8 cellular contexts compared by ENCODE assay signal in the genomic region with DNA sequence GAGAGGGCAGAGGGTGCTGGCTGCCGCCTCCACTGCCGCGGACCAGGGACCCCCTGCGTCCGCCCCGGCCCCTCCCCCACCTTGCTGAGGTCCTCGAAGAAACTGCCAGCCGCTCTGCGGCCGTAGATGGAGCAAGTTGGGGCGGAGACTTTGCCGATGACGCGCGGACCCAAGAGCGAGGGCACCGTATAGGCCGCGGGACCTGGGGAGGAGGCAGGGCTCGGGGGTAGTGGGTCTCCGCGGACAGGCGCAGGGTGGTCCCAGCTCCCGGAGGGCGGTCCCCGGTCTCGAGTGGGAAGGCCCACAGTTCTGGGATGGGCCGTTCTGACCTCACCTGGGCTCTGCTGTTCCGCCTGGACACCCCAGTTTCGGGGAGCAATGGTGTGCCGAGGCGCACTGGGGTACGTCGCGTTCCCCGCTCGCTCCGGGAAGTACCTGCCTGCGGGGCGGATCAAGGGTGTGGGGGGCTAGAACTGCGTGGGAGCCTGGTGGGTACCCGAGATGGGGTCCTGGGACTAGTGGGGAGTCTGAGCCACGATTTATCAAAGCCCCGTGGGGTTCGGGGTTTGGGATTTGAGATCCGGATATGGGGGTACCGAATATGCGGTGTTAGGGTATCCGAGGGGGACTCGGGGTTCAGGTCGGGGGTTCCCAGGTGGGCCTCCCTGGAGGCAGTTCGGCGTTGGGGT. TPM values are rescaled to one million over a fixed set of nuclear protein-coding genes. Genes with fewer than 3 reads are reported as not detected.
DNase-seq lines count a peak whose midpoint lies in the region; ATAC-seq and TF ChIP-seq lines count a peak whose summit lies in the region.

No MANE protein-coding gene starts in this region.

- no peaks in the 10 kb centered on the region for H3K9me3 Mint-ChIP-seq in CD8-positive, alpha-beta T cell
- no peaks in the 10 kb centered on the region for H3K9me3 Mint-ChIP-seq in activated naive CD8-positive, alpha-beta T cell treated with anti-CD3 and anti-CD28 coated beads, Interleukin-2, amount 10 ng/mL, durations not matched to agents 7 days and 5 days

- peak overlapping the region; percentile 87 for H3K4me3 Mint-ChIP-seq in CD8-positive, alpha-beta T cell
- H3K4me3 Mint-ChIP-seq in activated naive CD8-positive, alpha-beta T cell treated with anti-CD3 and anti-CD28 coated beads, Interleukin-2, amount 10 ng/mL, durations not matched to agents 7 days and 5 days: peak overlapping the region; percentile 95

- no peak for TF ChIP-seq CTCF in CD8-positive, alpha-beta T cell (IDR thresholded peaks at IDR 0.05)
- TF ChIP-seq CTCF in SK-N-SH (IDR thresholded peaks at IDR 0.05): no peak

- H3K27me3 Mint-ChIP-seq in CD8-positive, alpha-beta T cell (ENCODE audit: low read depth): peaks cover 8% of the 10 kb centered on the region
- H3K27me3 Mint-ChIP-seq in activated naive CD8-positive, alpha-beta T cell treated with anti-CD3 and anti-CD28 coated beads, Interleukin-2, amount 10 ng/mL, durations not matched to agents 7 days and 5 days: no peaks in the 10 kb centered on the region

- peak overlapping the region; percentile 92 for H3K4me2 ChIP-seq in SK-N-SH

- peaks cover 31% of the 10 kb centered on the region for H3K4me1 ChIP-seq in CD8-positive, alpha-beta T cell (ENCODE audit: insufficient read depth, low read length)
- H3K4me1 ChIP-seq in SK-N-SH (ENCODE audit: control insufficient read depth in 1 of 2, insufficient read depth in 2 of 2, low read depth in 1 of 2, low read length in 1 of 2): peaks cover 0 to 21% of the 10 kb centered on the region in 2 experiments; a peak in 1 of 4 replicates

- no peak for TF ChIP-seq EP300 in SK-N-SH (IDR thresholded peaks at IDR 0.05; ENCODE audit: borderline replicate concordance in 1 of 2, low read depth in 1 of 2, low read length in 1 of 2)

- H3K9me3 ChIP-seq in CD8-positive, alpha-beta T cell (ENCODE audit: low read length): no peaks in the 10 kb centered on the region
- no peaks in the 10 kb centered on the region for H3K9me3 ChIP-seq in SK-N-SH

- H3K4me1 Mint-ChIP-seq in CD8-positive, alpha-beta T cell (ENCODE audit: low read depth): peaks cover 25% of the 10 kb centered on the region
- peaks cover 41% of the 10 kb centered on the region for H3K4me1 Mint-ChIP-seq in activated naive CD8-positive, alpha-beta T cell treated with anti-CD3 and anti-CD28 coated beads, Interleukin-2, amount 10 ng/mL, durations not matched to agents 7 days and 5 days

- peak overlapping the region; percentile 64 for H3K4me3 ChIP-seq in CD8-positive, alpha-beta T cell (ENCODE audit: low read depth, low read length)
- H3K4me3 ChIP-seq in SK-N-SH (ENCODE audit: low read depth in 2 of 2, low read length in 1 of 2): peak overlapping the region; percentile 54 to 59; a peak in 3 of 4 replicates

- H3K9me2 ChIP-seq in SK-N-SH: no peaks in the 10 kb centered on the region

- intact Hi-C loops in CD8-positive, alpha-beta T cell (cut with DNase I, micrococcal nuclease): loop anchor here (1.0 kb wide), 3 partner anchors 8 to 31 kb away; a partner anchor contains a TSS
- intact Hi-C loops in left ventricle myocardium superior (cut with micrococcal nuclease): no loop called here
- intact Hi-C loops in sciatic nerve (cut with DNase I): no loop called here

- CTCF ChIA-PET in CD8-positive, alpha-beta T cell (lab: Charles Lee): no interaction called here
- CTCF ChIA-PET in SK-N-SH (lab: Yijun Ruan, JAX): interaction anchor here (0.9 to 1.5 kb wide), 5 partner anchors 10 to 189 kb away, joined by 3 to 12 read pairs (median 3); a partner anchor contains a TSS

- H3K79me2 ChIP-seq in SK-N-SH (ENCODE audit: insufficient read depth): no peaks in the 10 kb centered on the region

- H4K20me1 ChIP-seq in SK-N-SH (ENCODE audit: insufficient read depth): no peaks in the 10 kb centered on the region

- peak; percentile 52 for ATAC-seq in CD8-positive, alpha-beta T cell
- peak; percentile 20 for ATAC-seq in HG02642 (IDR thresholded peaks at IDR 0.05; ENCODE audit: poor library complexity, unreplicated experiment)
- ATAC-seq in activated naive CD8-positive, alpha-beta T cell treated with anti-CD3 and anti-CD28 coated beads, Interleukin-2, amount 10 ng/mL, durations not matched to agents 7 days and 5 days (ENCODE audit: low read depth): peak; percentile 37
- peak; percentile 55 for ATAC-seq in left ventricle myocardium superior
- ATAC-seq in sciatic nerve: peak; percentile 68

- TF ChIP-seq RAD21 in SK-N-SH (IDR thresholded peaks at IDR 0.05; ENCODE audit: low read length): no peak

- H2AFZ ChIP-seq in SK-N-SH (ENCODE audit: low read depth): no peak overlapping the region

- peaks cover 19% of the 10 kb centered on the region for H3F3A ChIP-seq in SK-N-SH (replicated peaks; ENCODE audit: insufficient read depth)

- H3K27ac ChIP-seq in CD8-positive, alpha-beta T cell (ENCODE audit: low read depth, low read length): peak overlapping the region; percentile 81
- no peak overlapping the region; a peak in 1 of 4 replicates for H3K27ac ChIP-seq in SK-N-SH (ENCODE audit: low read depth in 2 of 2, low read length in 1 of 2)

- 23% methylated on average over 26 of the region's 53 CpGs for WGBS in SK-N-SH (ENCODE audit: low lambda C conversion rate)

- H3K36me3 ChIP-seq in CD8-positive, alpha-beta T cell (ENCODE audit: insufficient read depth, low read length): no peaks in the 10 kb centered on the region
- no peaks in the 10 kb centered on the region for H3K36me3 ChIP-seq in SK-N-SH (replicated peaks in 1 of 2; ENCODE audit: control insufficient read depth in 1 of 2, insufficient read depth in 2 of 2, low read length in 1 of 2)

- 0 out of 2 replicates have a peak overlapping the region, but pooled peaks have one; percentile 62 for H3K9ac ChIP-seq in SK-N-SH

- H3K36me3 Mint-ChIP-seq in CD8-positive, alpha-beta T cell: no peaks in the 10 kb centered on the region
- peaks cover 19% of the 10 kb centered on the region for H3K36me3 Mint-ChIP-seq in activated naive CD8-positive, alpha-beta T cell treated with anti-CD3 and anti-CD28 coated beads, Interleukin-2, amount 10 ng/mL, durations not matched to agents 7 days and 5 days

- POLR2A ChIA-PET in CD8-positive, alpha-beta T cell (lab: Charles Lee): interaction anchor here (2.0 to 3.3 kb wide), 2 partner anchors 8 to 90 kb away, joined by 8 to 17 read pairs; no protein-coding TSS in a partner anchor
- POLR2A ChIA-PET in SK-N-SH (lab: Yijun Ruan, JAX): no interaction called here
- POLR2A ChIA-PET in activated naive CD8-positive, alpha-beta T cell treated with anti-CD3 and anti-CD28 coated beads, Interleukin-2, amount 10 ng/mL, durations not matched to agents 7 days and 5 days (lab: Charles Lee): interaction anchor here (1.0 to 13.0 kb wide), 11 partner anchors 11 to 90 kb away, joined by 4 to 247 read pairs (median 8); a partner anchor contains a TSS

- peak; percentile 67 to 85 (median 74) for DNase-seq in CD8-positive, alpha-beta T cell
- DNase-seq in SK-N-SH (no peak), left ventricle myocardium superior (peak; percentile 91), sciatic nerve (ENCODE audit: low spot score) (peak; percentile 92), NCI-H2227 treated with DMSO at 0.1 percent for 48 hours (lab: John Stamatoyannopoulos, UW) (no peak)
- peak; percentile 87 for DNase-seq in activated naive CD8-positive, alpha-beta T cell treated with anti-CD3 and anti-CD28 coated beads, Interleukin-2, amount 10 ng/mL, durations not matched to agents 7 days and 5 days
- DNase-seq in effector CD8-positive, alpha-beta T cell (lab: John Stamatoyannopoulos, UW): no peak

- no peaks in the 10 kb centered on the region for H3K27me3 ChIP-seq in CD8-positive, alpha-beta T cell (ENCODE audit: insufficient read depth, low read length)
- no peaks in the 10 kb centered on the region for H3K27me3 ChIP-seq in SK-N-SH (ENCODE audit: insufficient read depth)

- peak overlapping the region; percentile 96 for H3K27ac Mint-ChIP-seq in CD8-positive, alpha-beta T cell
- H3K27ac Mint-ChIP-seq in activated naive CD8-positive, alpha-beta T cell treated with anti-CD3 and anti-CD28 coated beads, Interleukin-2, amount 10 ng/mL, durations not matched to agents 7 days and 5 days: peak overlapping the region; percentile 100

RNA-seq across cellular contexts. Expression of a gene that starts 1.2 kb away (rescaled TPM):
- 1 to 10 TPM; 3.4 to 4.7 TPM for total RNA-seq in CD8-positive, alpha-beta T cell
- polyA plus RNA-seq in SK-N-SH (2012; rRNA removed): 1.1 and 1.7 TPM in 2 replicates
- 0.45 and 0.62 TPM in 2 replicates for polyA plus RNA-seq in SK-N-SH (2012; cell fraction: cytosol; rRNA removed)
- 5.0 and 11.0 TPM in 2 replicates for polyA plus RNA-seq in SK-N-SH (2012; cell fraction: nucleus; rRNA removed)
- total RNA-seq in activated naive CD8-positive, alpha-beta T cell treated with anti-CD3 and anti-CD28 coated beads, Interleukin-2, amount 10 ng/mL, durations not matched to agents 7 days and 5 days: 10 to 100 TPM; 86.3 to 94.5 TPM
- 12.7 TPM for total RNA-seq in left ventricle myocardium superior
- total RNA-seq in sciatic nerve: 44.5 TPM

RNA-seq across cellular contexts. Expression of a gene that starts 5.6 kb away (rescaled TPM):
- 1 to 10 TPM; 1.5 to 4.2 TPM for total RNA-seq in CD8-positive, alpha-beta T cell
- 3.2 and 4.0 TPM in 2 replicates for polyA plus RNA-seq in SK-N-SH (2012; rRNA removed)
- 0.82 and 1.5 TPM in 2 replicates for polyA plus RNA-seq in SK-N-SH (2012; cell fraction: cytosol; rRNA removed)
- 2.6 and 2.9 TPM in 2 replicates for polyA plus RNA-seq in SK-N-SH (2012; cell fraction: nucleus; rRNA removed)
- total RNA-seq in activated naive CD8-positive, alpha-beta T cell treated with anti-CD3 and anti-CD28 coated beads, Interleukin-2, amount 10 ng/mL, durations not matched to agents 7 days and 5 days: 10 to 100 TPM in 1 of 2 experiments, 1 to 10 TPM in 1; 8.1 to 12.8 TPM
- total RNA-seq in left ventricle myocardium superior: 1.3 TPM
- 1.9 TPM for total RNA-seq in sciatic nerve

RNA-seq across cellular contexts. Expression of a gene that starts 14.7 kb away (rescaled TPM):
- total RNA-seq in CD8-positive, alpha-beta T cell: 1 to 10 TPM; 2.1 to 2.3 TPM
- 0.03 and 0.07 TPM in 2 replicates for polyA plus RNA-seq in SK-N-SH (2012; rRNA removed)
- polyA plus RNA-seq in SK-N-SH (2012; cell fraction: cytosol; rRNA removed): 0.01 and 0.03 TPM in 2 replicates
- polyA plus RNA-seq in SK-N-SH (2012; cell fraction: nucleus; rRNA removed): 0.37 and 0.38 TPM in 2 replicates
- total RNA-seq in activated naive CD8-positive, alpha-beta T cell treated with anti-CD3 and anti-CD28 coated beads, Interleukin-2, amount 10 ng/mL, durations not matched to agents 7 days and 5 days: 10 to 100 TPM; 18.8 to 21.9 TPM
- not detected for total RNA-seq in left ventricle myocardium superior
- 0.13 TPM for total RNA-seq in sciatic nerve

RNA-seq across cellular contexts. Expression of a gene that starts 23.0 kb away (rescaled TPM):
- total RNA-seq in CD8-positive, alpha-beta T cell: 100 to 1,000 TPM; 206 to 209 TPM
- polyA plus RNA-seq in SK-N-SH (2012; rRNA removed): 21.1 and 22.4 TPM in 2 replicates
- polyA plus RNA-seq in SK-N-SH (2012; cell fraction: cytosol; rRNA removed): 8.0 and 12.9 TPM in 2 replicates
- 54.6 and 65.2 TPM in 2 replicates for polyA plus RNA-seq in SK-N-SH (2012; cell fraction: nucleus; rRNA removed)
- total RNA-seq in activated naive CD8-positive, alpha-beta T cell treated with anti-CD3 and anti-CD28 coated beads, Interleukin-2, amount 10 ng/mL, durations not matched to agents 7 days and 5 days: 100 to 1,000 TPM; 126 TPM
- 30.6 TPM for total RNA-seq in left ventricle myocardium superior
- 39.8 TPM for total RNA-seq in sciatic nerve

RNA-seq across cellular contexts. Expression of a gene that starts 23.5 kb away (rescaled TPM):
- total RNA-seq in CD8-positive, alpha-beta T cell: 10 to 100 TPM; 87.8 to 92.0 TPM
- 34.3 and 42.8 TPM in 2 replicates for polyA plus RNA-seq in SK-N-SH (2012; rRNA removed)
- 5.5 and 11.9 TPM in 2 replicates for polyA plus RNA-seq in SK-N-SH (2012; cell fraction: cytosol; rRNA removed)
- polyA plus RNA-seq in SK-N-SH (2012; cell fraction: nucleus; rRNA removed): 235 and 240 TPM in 2 replicates
- 100 to 1,000 TPM; 128 to 141 TPM for total RNA-seq in activated naive CD8-positive, alpha-beta T cell treated with anti-CD3 and anti-CD28 coated beads, Interleukin-2, amount 10 ng/mL, durations not matched to agents 7 days and 5 days
- total RNA-seq in left ventricle myocardium superior (27.6 TPM), sciatic nerve (48.4 TPM)

Comparison
In these comparisons a context has a peak if more than half of its experiments do, and no peak if none do; other contexts are left out.
1. DNase-seq: peak in CD8-positive, alpha-beta T cell (7 of 7), activated naive CD8-positive, alpha-beta T cell treated with anti-CD3 and anti-CD28 coated beads, Interleukin-2, amount 10 ng/mL, durations not matched to agents 7 days and 5 days (single experiment), left ventricle myocardium superior (single experiment) and sciatic nerve (single experiment); none in SK-N-SH (single experiment), NCI-H2227 treated with DMSO at 0.1 percent for 48 hours (single experiment) and effector CD8-positive, alpha-beta T cell (single experiment).
2. RNA of a gene that starts 14.7 kb away (total RNA-seq): 18.8 to 21.9 TPM in activated naive CD8-positive, alpha-beta T cell treated with anti-CD3 and anti-CD28 coated beads, Interleukin-2, amount 10 ng/mL, durations not matched to agents 7 days and 5 days; 2.1 to 2.3 TPM in CD8-positive, alpha-beta T cell, 0.13 TPM in sciatic nerve (single experiment) and not detected in left ventricle myocardium superior (single experiment); every median in the first group is over 4 times any median in the second.
3. intact Hi-C loops: an anchor here in CD8-positive, alpha-beta T cell (1.0 kb wide); none called in left ventricle myocardium superior and sciatic nerve.
4. Peak in every context shown above with its lines, with median percentiles within 50 percentile points of each other: ATAC-seq.